In genomic region chr3:152333928-152334327, GRCh38 we compare ENCODE assay signal across 19 cellular contexts.
DNase-seq lines count a peak whose midpoint lies in the region; ATAC-seq and TF ChIP-seq lines count a peak whose summit lies in the region.
"Had no signal": no experiment of that assay in that cellular context is flagged by ENCODE, and none has a peak within 500 bp of the region (broad histone marks: within the 10 kb centered on the region; RNA-seq: fewer than 3 reads in every experiment).

No MANE protein-coding gene starts in this region.

- H2AFZ ChIP-seq in neural progenitor cell (replicated peaks), result no peak overlapping the region

- no peaks in the 10 kb centered on the region for H3F3A ChIP-seq in neural progenitor cell (ENCODE audit: low read depth)

- H3K27ac Mint-ChIP-seq in activated CD4-positive, alpha-beta memory T cell treated with anti-CD3 and anti-CD28 coated beads, Interleukin-2, amount 10 ng/mL, durations not matched to agents 7 days and 5 days, result peak overlapping the region; percentile 7
- peak overlapping the region; percentile 63 to 82 (median 69) for H3K27ac Mint-ChIP-seq in immature natural killer cell
- no peak overlapping the region for H3K27ac Mint-ChIP-seq in neural progenitor cell

- H3K4me1 ChIP-seq in left ventricle myocardium inferior (peaks cover 86% of the 10 kb centered on the region), right atrium auricular region (peaks cover 0 to 74% of the 10 kb centered on the region in 2 donors), transverse colon (peaks cover 21 to 70% (median 30%) of the 10 kb centered on the region in 4 donors), neural progenitor cell (no peaks in the 10 kb centered on the region)

- peaks cover 65% of the 10 kb centered on the region for H3K36me3 Mint-ChIP-seq in activated CD4-positive, alpha-beta memory T cell treated with anti-CD3 and anti-CD28 coated beads, Interleukin-2, amount 10 ng/mL, durations not matched to agents 7 days and 5 days (ENCODE audit: low read depth)
- H3K36me3 Mint-ChIP-seq in immature natural killer cell, result peaks cover 4 to 16% (median 7%) of the 10 kb centered on the region in 3 donors
- peaks cover under 1% of the 10 kb centered on the region for H3K36me3 Mint-ChIP-seq in neural progenitor cell

- in situ Hi-C loops in transverse colon (cut with MboI; ENCODE audit: low pct_ligation_motif_present in 1 of 4, low pct_unique_long_range_greater_than_20kb in 1 of 4, low sequenced_read_pairs in 3 of 4), result no loop called here

- no peak overlapping the region for H3K4me3 Mint-ChIP-seq in activated CD4-positive, alpha-beta memory T cell treated with anti-CD3 and anti-CD28 coated beads, Interleukin-2, amount 10 ng/mL, durations not matched to agents 7 days and 5 days
- H3K4me3 Mint-ChIP-seq in immature natural killer cell (peak overlapping the region in 3 of 5 donors; percentile 31 to 62 (median 48)), neural progenitor cell (no peak overlapping the region)

- no peaks in the 10 kb centered on the region for H3K79me2 ChIP-seq in neural progenitor cell (ENCODE audit: low read depth)

- H3K9me3 ChIP-seq in left ventricle myocardium inferior (replicated peaks) (no peaks in the 10 kb centered on the region), right atrium auricular region (no peaks in the 10 kb centered on the region), transverse colon (no peaks in the 10 kb centered on the region), neural progenitor cell (ENCODE audit: low read depth) (no peaks in the 10 kb centered on the region)
- H3K9me3 ChIP-seq: colonic mucosa, heart right ventricle, suprapubic skin had no signal

- H4K20me1 ChIP-seq in neural progenitor cell (ENCODE audit: low read depth), result no peaks in the 10 kb centered on the region

- H3K27ac ChIP-seq in left ventricle myocardium inferior (replicated peaks) (peak overlapping the region; percentile 17), right atrium auricular region (peak overlapping the region in 1 of 2 donors; percentile 4), transverse colon (peak overlapping the region; percentile 8 to 72 (median 25)), neural progenitor cell (no peak overlapping the region)
- H3K27ac ChIP-seq: brain microvascular endothelial cell, C4-2B, colonic mucosa, VCaP had no signal

- no peak overlapping the region for H3K9ac ChIP-seq in neural progenitor cell

- no peaks in the 10 kb centered on the region for H3K27me3 ChIP-seq in left ventricle myocardium inferior (ENCODE audit: low read depth)
- H3K27me3 ChIP-seq in right atrium auricular region, result no peaks in the 10 kb centered on the region
- no peaks in the 10 kb centered on the region for H3K27me3 ChIP-seq in transverse colon
- H3K27me3 ChIP-seq in neural progenitor cell, result no peaks in the 10 kb centered on the region
- H3K27me3 ChIP-seq: brain microvascular endothelial cell, colonic mucosa, heart right ventricle, suprapubic skin had no signal

- TF ChIP-seq POLR2A in transverse colon (IDR thresholded peaks at IDR 0.05), result no peak

- 77 to 80% methylated on average over 1 of the region's 1 CpG for WGBS in transverse colon (ENCODE audit: low coverage in 1 of 2), 2 donors

- H3K4me3 ChIP-seq in left ventricle myocardium inferior (no peak overlapping the region), right atrium auricular region (no peak overlapping the region), transverse colon (no peak overlapping the region), neural progenitor cell (no peak overlapping the region)
- H3K4me3 ChIP-seq: colonic mucosa, heart right ventricle, suprapubic skin had no signal

- no peak for TF ChIP-seq CTCF in left ventricle myocardium inferior (IDR thresholded peaks at IDR 0.05; ENCODE audit: borderline replicate concordance)
- no peak for TF ChIP-seq CTCF in right atrium auricular region (IDR thresholded peaks at IDR 0.05)
- TF ChIP-seq CTCF in transverse colon (IDR thresholded peaks at IDR 0.05), result no peak
- no peak for TF ChIP-seq CTCF in neural progenitor cell (IDR thresholded peaks at IDR 0.05)

- H3K4me1 Mint-ChIP-seq in activated CD4-positive, alpha-beta memory T cell treated with anti-CD3 and anti-CD28 coated beads, Interleukin-2, amount 10 ng/mL, durations not matched to agents 7 days and 5 days, result peaks cover 72% of the 10 kb centered on the region
- peaks cover 86 to 97% of the 10 kb centered on the region in 2 donors for H3K4me1 Mint-ChIP-seq in immature natural killer cell
- no peaks in the 10 kb centered on the region for H3K4me1 Mint-ChIP-seq in neural progenitor cell

- no peaks in the 10 kb centered on the region for H3K27me3 Mint-ChIP-seq in activated CD4-positive, alpha-beta memory T cell treated with anti-CD3 and anti-CD28 coated beads, Interleukin-2, amount 10 ng/mL, durations not matched to agents 7 days and 5 days
- peaks cover 0 to 3% (median 0%) of the 10 kb centered on the region in 3 donors for H3K27me3 Mint-ChIP-seq in immature natural killer cell (ENCODE audit: low read depth in 3 of 3)
- H3K27me3 Mint-ChIP-seq in neural progenitor cell (ENCODE audit: insufficient read depth, low read depth), result no peaks in the 10 kb centered on the region

- POLR2A ChIA-PET in activated CD4-positive, alpha-beta memory T cell treated with anti-CD3 and anti-CD28 coated beads, Interleukin-2, amount 10 ng/mL, durations not matched to agents 7 days and 5 days (lab: Charles Lee), result interaction anchor here (1.3 to 3.4 kb wide), 2 partner anchors 10 to 16 kb away, joined by 4 to 13 read pairs; no protein-coding TSS in a partner anchor

- DNase-seq in left ventricle myocardium inferior (no peak), right atrium auricular region (ENCODE audit: low spot score) (no peak), immature natural killer cell (no peak), transverse colon (no peak), neural progenitor cell (ENCODE audit: low spot score) (no peak)
- no peak for DNase-seq in activated CD4-positive, alpha-beta memory T cell treated with anti-CD3 and anti-CD28 coated beads, Interleukin-2, amount 10 ng/mL, durations not matched to agents 7 days and 5 days
- no peak for DNase-seq in stimulated activated CD4-positive, alpha-beta T cell treated with anti-CD3 and anti-CD28 coated beads, Interleukin-4, amount 100 ng/mL, for 1 hour
- DNase-seq: activated CD4-positive, alpha-beta T cell treated with anti-CD3 and anti-CD28 coated beads, Interleukin-2, amount 50 U/mL, for 48 hours; brain microvascular endothelial cell; colonic mucosa; DMS 273 treated with DMSO at 0.1 percent for 48 hours; heart right ventricle; NCI-H2029; NCI-H345; stimulated activated CD4-positive, alpha-beta T cell treated with anti-CD3 and anti-CD28 coated beads, Interleukin-12 subunit alpha, Interleukin-12 subunit beta, amount 100 ng/mL, for 4 hours had no signal

- no peak for ATAC-seq in HG02610 (IDR thresholded peaks at IDR 0.05; ENCODE audit: unreplicated experiment)
- ATAC-seq: heart right ventricle had no signal

- intact Hi-C loops in left ventricle myocardium inferior (cut with micrococcal nuclease) (no loop called here), transverse colon (cut with DNase I; ENCODE audit: low total_unique reads) (no loop called here)

- no peak for TF ChIP-seq EP300 in transverse colon (IDR thresholded peaks at IDR 0.05; ENCODE audit: low read depth)

- CTCF ChIA-PET in activated CD4-positive, alpha-beta memory T cell treated with anti-CD3 and anti-CD28 coated beads, Interleukin-2, amount 10 ng/mL, durations not matched to agents 7 days and 5 days (lab: Charles Lee), result no interaction called here

- no peak overlapping the region for H3K4me2 ChIP-seq in neural progenitor cell

- H3K9me3 Mint-ChIP-seq in activated CD4-positive, alpha-beta memory T cell treated with anti-CD3 and anti-CD28 coated beads, Interleukin-2, amount 10 ng/mL, durations not matched to agents 7 days and 5 days, result no peaks in the 10 kb centered on the region
- H3K9me3 Mint-ChIP-seq in immature natural killer cell (no peaks in the 10 kb centered on the region), neural progenitor cell (no peaks in the 10 kb centered on the region)

- H3K36me3 ChIP-seq in left ventricle myocardium inferior, result no peaks in the 10 kb centered on the region
- H3K36me3 ChIP-seq in right atrium auricular region, result no peaks in the 10 kb centered on the region
- H3K36me3 ChIP-seq in transverse colon, result no peaks in the 10 kb centered on the region
- no peaks in the 10 kb centered on the region for H3K36me3 ChIP-seq in neural progenitor cell
- H3K36me3 ChIP-seq: colonic mucosa, suprapubic skin had no signal

Comparison
In these comparisons a context has a peak if more than half of its experiments do, and no peak if none do; other contexts are left out.
1. H3K4me3 Mint-ChIP-seq: peak in immature natural killer cell (3 of 5); none in activated CD4-positive, alpha-beta memory T cell treated with anti-CD3 and anti-CD28 coated beads, Interleukin-2, amount 10 ng/mL, durations not matched to agents 7 days and 5 days (single experiment) and neural progenitor cell (single experiment).